ENCODE assay signal across 15 cellular contexts in genomic region chr12:64229796-64230195, GRCh38. TPM values are rescaled to one million over a fixed set of nuclear protein-coding genes. Genes with fewer than 3 reads are reported as not detected.
DNase-seq lines count a peak whose midpoint lies in the region; TF ChIP-seq lines count a peak whose summit lies in the region.
"Had no signal": no experiment of that assay in that cellular context is flagged by ENCODE, and none has a peak within 500 bp of the region (broad histone marks: within the 10 kb centered on the region; RNA-seq: fewer than 3 reads in every experiment).

No MANE protein-coding gene starts in this region.

- TF ChIP-seq CTCF in sigmoid colon (IDR thresholded peaks at IDR 0.05), result no peak

- WGBS in sigmoid colon, 2 donors, result 90% methylated on average over 5 of the region's 5 CpGs

- no peak overlapping the region for H3K4me3 ChIP-seq in sigmoid colon
- H3K4me3 ChIP-seq: GM12878, GM23338 had no signal

- intact Hi-C loops in head of caudate nucleus (cut with DNase I), result no loop called here
- intact Hi-C loops in sigmoid colon (cut with DNase I), result loop anchor here (10.0 kb wide), 1 partner anchor 535 kb away; no protein-coding TSS in a partner anchor

- no peaks in the 10 kb centered on the region for H3K9me3 ChIP-seq in sigmoid colon

- H3K27ac ChIP-seq in angular gyrus (ENCODE audit: low read depth, low read length) (peak overlapping the region; percentile 98), substantia nigra (ENCODE audit: low read depth, low read length, poor library complexity, severe bottlenecking) (peak overlapping the region; percentile 90), sigmoid colon (no peak overlapping the region)

- DNase-seq in head of caudate nucleus (peak in 41 of 42 donors; percentile 28 to 81 (median 62)), midbrain (lab: John Stamatoyannopoulos, UW) (peak; percentile 61), substantia nigra (lab: John Stamatoyannopoulos, UW) (peak in 31 of 49 donors; percentile 5 to 63 (median 26)), mesenteric fat pad (ENCODE audit: low spot score) (no peak), sigmoid colon (no peak), HCEC 1CT (no peak)
- DNase-seq in stimulated activated CD4-positive, alpha-beta T cell treated with anti-CD3 and anti-CD28 coated beads, Interleukin-4, amount 100 ng/mL, for 1 hour, result no peak
- DNase-seq: ACHN; Calu3; CD4-positive, alpha-beta T cell; DMS 273 treated with DMSO at 0.1 percent for 48 hours; DMS79 had no signal

- no peak for TF ChIP-seq POLR2A in sigmoid colon (IDR thresholded peaks at IDR 0.05)

- H3K4me1 ChIP-seq in sigmoid colon, result no peaks in the 10 kb centered on the region

- TF ChIP-seq EP300 in sigmoid colon (IDR thresholded peaks at IDR 0.05), result no peak

- no peaks in the 10 kb centered on the region for H3K36me3 ChIP-seq in sigmoid colon

- H3K27me3 ChIP-seq in sigmoid colon, result no peaks in the 10 kb centered on the region

RNA-seq across cellular contexts. Expression of gene KICS2, which starts 7.7 kb away (rescaled TPM):
- total RNA-seq in mesenteric fat pad (6.8 TPM), sigmoid colon (10 to 100 TPM in 1 of 4 donors, 1 to 10 TPM in 3; 3.6 to 10.7 (median 7.7) TPM)
- polyA plus RNA-seq in sigmoid colon, result 1 to 10 TPM; 1.8 to 4.8 (median 4.4) TPM

Comparison
In these comparisons a context has a peak if more than half of its experiments do, and no peak if none do; other contexts are left out.
1. H3K27ac ChIP-seq: peak in angular gyrus (single experiment) and substantia nigra (single experiment); none in sigmoid colon (0 of 4).
2. DNase-seq: peak in head of caudate nucleus (41 of 42), midbrain (single experiment) and substantia nigra (31 of 49); none in mesenteric fat pad (single experiment), sigmoid colon (single experiment), stimulated activated CD4-positive, alpha-beta T cell treated with anti-CD3 and anti-CD28 coated beads, Interleukin-4, amount 100 ng/mL, for 1 hour (single experiment) and HCEC 1CT (single experiment).